ENCODE assay signal across 16 cellular contexts in the genomic region with DNA sequence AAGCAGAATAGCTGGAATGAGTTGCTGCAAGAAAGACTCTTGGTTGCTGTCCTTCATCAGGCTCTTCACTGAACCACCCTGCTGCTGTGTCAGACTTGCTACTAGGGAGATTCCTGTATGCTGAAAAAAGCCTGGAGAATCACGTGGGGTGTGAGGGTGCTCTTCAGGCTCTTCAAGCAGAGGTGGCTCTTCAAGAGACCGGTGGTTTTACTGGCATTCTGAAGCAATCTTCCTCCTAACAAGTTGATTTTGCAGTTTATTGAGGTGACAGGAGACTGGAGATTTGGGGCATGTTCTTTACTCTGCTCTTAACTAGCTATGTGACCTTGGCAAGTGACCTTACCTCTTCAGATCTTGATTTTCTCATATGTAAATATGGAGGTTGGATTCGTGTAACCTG. TPM values are rescaled to one million over a fixed set of nuclear protein-coding genes. Genes with fewer than 3 reads are reported as not detected.
"Had no signal": no experiment of that assay in that cellular context is flagged by ENCODE, and none has a peak within 500 bp of the region (broad histone marks: within the 10 kb centered on the region; RNA-seq: fewer than 3 reads in every experiment).

No MANE protein-coding gene starts in this region.

- H3K36me3 ChIP-seq: neural progenitor cell, stomach, thoracic aorta had no signal

- H3K27ac ChIP-seq: neural progenitor cell, psoas muscle, stomach, thoracic aorta had no signal

- H3K9ac ChIP-seq: neural progenitor cell had no signal

- H3K4me3 ChIP-seq: neural progenitor cell, psoas muscle, stomach, thoracic aorta had no signal

- H2AFZ ChIP-seq: neural progenitor cell had no signal

- H3K4me1 ChIP-seq: neural progenitor cell, stomach had no signal

- H3K4me2 ChIP-seq: neural progenitor cell had no signal

- DNase-seq: activated CD4-positive, alpha-beta T cell treated with anti-CD3 and anti-CD28 coated beads for 1 hour; activated CD4-positive, alpha-beta T cell treated with anti-CD3 and anti-CD28 coated beads, Interleukin-2, amount 50 U/mL, for 4 hours; activated naive CD4-positive, alpha-beta T cell; activated naive CD8-positive, alpha-beta T cell treated with anti-CD3 and anti-CD28 coated beads, Interleukin-2, amount 10 ng/mL, durations not matched to agents 7 days and 5 days; activated T-cell treated with anti-CD3 and anti-CD28 coated beads for 4 hours; hypothalamus; naive B cell; psoas muscle; stimulated activated CD4-positive, alpha-beta T cell treated with anti-CD3 and anti-CD28 coated beads, Interleukin-12 subunit alpha, Interleukin-12 subunit beta, amount 100 ng/mL, for 4 hours; stimulated activated CD4-positive, alpha-beta T cell treated with anti-CD3 and anti-CD28 coated beads, Interleukin-2, amount 100 ng/mL, for 24 hours; stomach had no signal

- H3K27me3 ChIP-seq: neural progenitor cell, stomach had no signal

- H3K9me3 ChIP-seq: psoas muscle, stomach, thoracic aorta had no signal

RNA-seq across cellular contexts. Expression of a gene that starts 14.1 kb away (rescaled TPM):
- total RNA-seq: lung microvascular endothelial cell; mononuclear cell; T-helper 1 cell treated with Interleukin-12 subunit alpha and Interleukin-12 subunit beta and Interleukin-4 antibody, amounts not matched to agents 30 ng/mL and 1 ng/mL, for 36 hours had no signal
